Comparison of ENCODE assay signal across 1 cellular context in the genomic region with DNA sequence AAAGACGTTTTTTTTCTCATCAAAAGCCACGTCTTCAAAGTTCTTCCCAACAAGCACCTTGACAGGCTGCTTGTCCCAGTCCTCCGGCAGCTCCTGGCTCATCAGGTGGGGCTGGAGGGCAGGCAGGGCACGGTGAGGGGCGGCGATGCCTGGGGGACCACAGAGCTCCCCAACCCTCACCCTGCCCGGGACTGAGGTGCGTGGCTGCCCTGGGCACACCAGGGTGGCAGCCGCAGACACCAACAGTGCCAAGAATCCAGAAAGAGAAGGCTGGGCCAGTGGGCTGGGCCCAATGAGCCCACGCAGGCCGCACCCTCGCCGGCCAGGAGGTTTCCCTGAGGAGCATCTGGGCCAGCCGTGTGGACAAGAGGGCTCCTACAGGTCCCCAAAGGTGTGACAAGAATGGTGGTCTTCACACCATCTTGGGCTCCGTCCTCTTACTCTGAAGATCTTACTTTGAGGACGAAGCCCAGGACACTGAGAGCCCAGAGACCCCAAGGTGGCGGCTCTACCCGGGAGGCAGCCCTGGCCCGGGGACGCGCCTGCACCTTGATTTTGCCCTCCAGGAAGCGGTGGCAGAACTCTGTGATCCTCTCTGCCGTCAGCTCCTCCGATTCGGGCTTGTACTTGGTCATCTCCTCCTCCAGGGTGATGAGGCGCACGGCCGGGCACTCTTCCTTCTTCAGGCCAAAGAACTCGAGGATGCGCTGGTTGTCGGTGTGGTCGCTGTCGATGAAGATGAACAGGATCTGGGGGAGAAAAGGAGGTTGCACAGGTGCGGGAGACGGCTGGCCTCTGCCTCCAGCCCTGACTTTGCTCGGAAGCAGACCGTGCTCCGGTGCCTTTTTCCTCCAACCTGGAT.
TF ChIP-seq lines count a peak whose summit lies in the region.

No MANE protein-coding gene starts in this region.

TF ChIP-seq in GM12878, 131 proteins besides CTCF, POLR2A, EP300 and RAD21:
- no peak for TF ChIP-seq ZNF24 (IDR thresholded peaks at IDR 0.05)
- TF ChIP-seq BCLAF1 (IDR thresholded peaks at IDR 0.05), result no peak
- TF ChIP-seq TBL1XR1 (IDR thresholded peaks at IDR 0.05; ENCODE audit: low read depth, low read length), result no peak
- TF ChIP-seq MYC (IDR thresholded peaks at IDR 0.05; ENCODE audit: insufficient read depth, insufficient read length, insufficient replicate concordance, low read length, severe bottlenecking), result no peak
- no peak for TF ChIP-seq ZZZ3 (IDR thresholded peaks at IDR 0.05; ENCODE audit: control insufficient read depth, insufficient read length, low read depth)
- TF ChIP-seq TAF1 (IDR thresholded peaks at IDR 0.05; ENCODE audit: borderline replicate concordance, low read depth, low read length), result no peak
- TF ChIP-seq EGR1 (IDR thresholded peaks at IDR 0.05; ENCODE audit: borderline replicate concordance in 1 of 2, low read depth in 2 of 2, low read length in 2 of 2), result no peak
- no peak for TF ChIP-seq NBN (IDR thresholded peaks at IDR 0.05)
